Comparison of ENCODE assay signal across 8 cellular contexts in the genomic region with DNA sequence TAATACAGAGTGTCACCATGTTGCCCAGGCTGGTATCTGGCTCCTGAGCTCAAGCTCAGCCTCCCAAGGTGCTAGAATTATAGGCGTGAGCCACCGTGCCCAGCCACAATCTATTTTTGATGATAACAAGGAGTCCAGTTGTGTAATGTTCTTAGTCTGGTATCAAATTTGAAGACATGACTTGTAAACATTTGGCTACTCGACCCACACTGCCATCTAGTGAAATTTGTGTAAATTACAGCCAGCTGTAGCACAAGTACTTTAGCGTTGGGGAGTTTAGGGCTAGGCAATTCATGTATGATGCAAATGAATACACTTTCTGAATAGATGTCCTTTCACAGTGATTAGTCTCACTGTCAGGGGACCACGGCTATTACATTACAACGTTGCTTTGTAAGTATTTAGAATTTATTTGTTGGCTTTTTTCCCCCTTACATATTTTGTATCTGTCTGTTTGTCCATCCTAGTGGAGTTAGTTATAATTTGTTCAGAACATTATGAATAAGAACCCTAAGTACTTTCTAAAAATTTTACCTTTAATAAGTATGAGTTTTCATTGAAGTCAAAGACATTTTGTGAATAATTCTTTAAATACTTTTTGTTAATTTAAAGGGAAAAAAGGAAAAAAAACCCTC.
DNase-seq lines count a peak whose midpoint lies in the region; ATAC-seq and TF ChIP-seq lines count a peak whose summit lies in the region.

No MANE protein-coding gene starts in this region.

- TF ChIP-seq CTCF in C4-2B (conservative IDR thresholded peaks at IDR 0.05) (peak; percentile 84), WERI-Rb-1 (IDR thresholded peaks at IDR 0.05; ENCODE audit: low read depth, low read length) (peak; percentile 67)

- no peaks in the 10 kb centered on the region for H3K9me3 ChIP-seq in WERI-Rb-1 (ENCODE audit: severe bottlenecking)

- peak; percentile 75 for ATAC-seq in GM19025 (IDR thresholded peaks at IDR 0.05; ENCODE audit: low read depth, unreplicated experiment)
- peak; percentile 91 for ATAC-seq in HG03139 (IDR thresholded peaks at IDR 0.05; ENCODE audit: unreplicated experiment)

- H3K36me3 ChIP-seq in WERI-Rb-1: no peaks in the 10 kb centered on the region

- no peak overlapping the region for H3K4me3 ChIP-seq in WERI-Rb-1 (ENCODE audit: low read depth, low read length)

- H3K27ac ChIP-seq in C4-2B (no peak overlapping the region), WERI-Rb-1 (no peak overlapping the region)

- H3K27me3 ChIP-seq in WERI-Rb-1 (ENCODE audit: insufficient read depth, low read depth, severe bottlenecking): no peaks in the 10 kb centered on the region

- DNase-seq in NCI-H2227 (lab: John Stamatoyannopoulos, UW; ENCODE audit: unreplicated experiment) (peak; percentile 75), WERI-Rb-1 (peak; percentile 56), cerebellar cortex (ENCODE audit: low spot score) (peak; percentile 92), left kidney (ENCODE audit: low read depth, low spot score) (peak; percentile 83)
- peak; percentile 18 to 37 for DNase-seq in stimulated activated CD4-positive, alpha-beta T cell treated with anti-CD3 and anti-CD28 coated beads, Interleukin-4, amount 100 ng/mL, for 48 hours (ENCODE audit: low read depth in 2 of 2)

Comparison
In these comparisons a context has a peak if more than half of its experiments do, and no peak if none do; other contexts are left out.
1. DNase-seq: peak in every context shown above with its lines; median percentile 92 in cerebellar cortex; 83 in left kidney; 75 in NCI-H2227; 56 in WERI-Rb-1; 28 in stimulated activated CD4-positive, alpha-beta T cell treated with anti-CD3 and anti-CD28 coated beads, Interleukin-4, amount 100 ng/mL, for 48 hours.